1 cellular context compared by ENCODE assay signal in the genomic region with DNA sequence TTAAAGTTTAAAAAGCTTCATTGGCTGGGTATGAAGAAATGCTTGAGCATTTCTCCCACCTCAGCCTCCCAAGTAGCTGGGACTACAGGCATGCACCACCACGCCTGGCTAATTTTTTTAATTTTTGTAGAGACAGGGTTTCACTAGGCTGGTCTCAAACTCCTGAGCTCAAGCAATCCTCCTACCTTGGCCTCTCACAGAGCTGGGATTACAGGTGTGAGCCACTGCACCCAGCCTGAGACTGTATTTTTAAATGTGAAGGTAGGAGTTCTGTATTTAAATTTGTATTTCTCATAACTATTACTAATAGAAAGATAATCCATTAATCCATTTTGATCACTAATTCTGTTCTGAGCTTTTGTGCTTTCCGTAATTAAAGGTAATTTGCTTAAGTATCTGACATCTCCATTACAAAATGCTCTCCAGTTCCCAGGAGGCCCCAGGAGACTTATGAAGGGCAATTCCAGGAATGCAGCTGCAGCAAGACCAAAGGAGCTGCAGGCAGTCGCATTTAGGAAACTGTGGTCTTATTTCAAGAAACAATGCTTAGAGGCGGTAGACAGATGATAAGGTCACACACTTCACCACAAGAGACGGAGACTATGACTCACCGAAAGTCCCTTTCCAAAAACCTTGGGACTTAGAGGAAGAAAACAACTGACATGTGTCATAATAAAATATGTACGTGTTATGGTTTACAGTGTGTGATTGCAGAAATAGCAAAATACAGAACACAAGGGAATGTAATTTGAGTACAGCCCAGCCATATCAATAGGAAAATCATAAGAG.
TF ChIP-seq lines count a peak whose summit lies in the region.

No MANE protein-coding gene starts in this region.

TF ChIP-seq in K562, 482 proteins besides CTCF, POLR2A, EP300 and RAD21 (continued from another document and continues in another):
- TF ChIP-seq, protein P1, sequence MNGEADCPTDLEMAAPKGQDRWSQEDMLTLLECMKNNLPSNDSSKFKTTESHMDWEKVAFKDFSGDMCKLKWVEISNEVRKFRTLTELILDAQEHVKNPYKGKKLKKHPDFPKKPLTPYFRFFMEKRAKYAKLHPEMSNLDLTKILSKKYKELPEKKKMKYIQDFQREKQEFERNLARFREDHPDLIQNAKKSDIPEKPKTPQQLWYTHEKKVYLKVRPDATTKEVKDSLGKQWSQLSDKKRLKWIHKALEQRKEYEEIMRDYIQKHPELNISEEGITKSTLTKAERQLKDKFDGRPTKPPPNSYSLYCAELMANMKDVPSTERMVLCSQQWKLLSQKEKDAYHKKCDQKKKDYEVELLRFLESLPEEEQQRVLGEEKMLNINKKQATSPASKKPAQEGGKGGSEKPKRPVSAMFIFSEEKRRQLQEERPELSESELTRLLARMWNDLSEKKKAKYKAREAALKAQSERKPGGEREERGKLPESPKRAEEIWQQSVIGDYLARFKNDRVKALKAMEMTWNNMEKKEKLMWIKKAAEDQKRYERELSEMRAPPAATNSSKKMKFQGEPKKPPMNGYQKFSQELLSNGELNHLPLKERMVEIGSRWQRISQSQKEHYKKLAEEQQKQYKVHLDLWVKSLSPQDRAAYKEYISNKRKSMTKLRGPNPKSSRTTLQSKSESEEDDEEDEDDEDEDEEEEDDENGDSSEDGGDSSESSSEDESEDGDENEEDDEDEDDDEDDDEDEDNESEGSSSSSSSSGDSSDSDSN (IDR thresholded peaks at IDR 0.05; ENCODE audit: borderline replicate concordance in 1 of 2, low read depth in 2 of 2, low read length in 2 of 2) = peak; percentile 48 to 89; a peak in 2 of 4 replicates
- TF ChIP-seq, protein P2, sequence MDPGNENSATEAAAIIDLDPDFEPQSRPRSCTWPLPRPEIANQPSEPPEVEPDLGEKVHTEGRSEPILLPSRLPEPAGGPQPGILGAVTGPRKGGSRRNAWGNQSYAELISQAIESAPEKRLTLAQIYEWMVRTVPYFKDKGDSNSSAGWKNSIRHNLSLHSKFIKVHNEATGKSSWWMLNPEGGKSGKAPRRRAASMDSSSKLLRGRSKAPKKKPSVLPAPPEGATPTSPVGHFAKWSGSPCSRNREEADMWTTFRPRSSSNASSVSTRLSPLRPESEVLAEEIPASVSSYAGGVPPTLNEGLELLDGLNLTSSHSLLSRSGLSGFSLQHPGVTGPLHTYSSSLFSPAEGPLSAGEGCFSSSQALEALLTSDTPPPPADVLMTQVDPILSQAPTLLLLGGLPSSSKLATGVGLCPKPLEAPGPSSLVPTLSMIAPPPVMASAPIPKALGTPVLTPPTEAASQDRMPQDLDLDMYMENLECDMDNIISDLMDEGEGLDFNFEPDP (CRISPR knock-in tag; IDR thresholded peaks at IDR 0.05) = no peak
- no peak for TF ChIP-seq FUS (optimal IDR thresholded peaks at IDR 0.05; ENCODE audit: low read depth, low read length)
- no peak for TF ChIP-seq ZNF76 (CRISPR knock-in tag; IDR thresholded peaks at IDR 0.05; ENCODE audit: borderline replicate concordance)
- no peak for TF ChIP-seq POU5F1 (IDR thresholded peaks at IDR 0.05; ENCODE audit: borderline replicate concordance, low read depth, low read length, partially characterized antibody)
- TF ChIP-seq U2AF1 (optimal IDR thresholded peaks at IDR 0.05; ENCODE audit: low read depth, low read length) = no peak
- TF ChIP-seq, protein P3, sequence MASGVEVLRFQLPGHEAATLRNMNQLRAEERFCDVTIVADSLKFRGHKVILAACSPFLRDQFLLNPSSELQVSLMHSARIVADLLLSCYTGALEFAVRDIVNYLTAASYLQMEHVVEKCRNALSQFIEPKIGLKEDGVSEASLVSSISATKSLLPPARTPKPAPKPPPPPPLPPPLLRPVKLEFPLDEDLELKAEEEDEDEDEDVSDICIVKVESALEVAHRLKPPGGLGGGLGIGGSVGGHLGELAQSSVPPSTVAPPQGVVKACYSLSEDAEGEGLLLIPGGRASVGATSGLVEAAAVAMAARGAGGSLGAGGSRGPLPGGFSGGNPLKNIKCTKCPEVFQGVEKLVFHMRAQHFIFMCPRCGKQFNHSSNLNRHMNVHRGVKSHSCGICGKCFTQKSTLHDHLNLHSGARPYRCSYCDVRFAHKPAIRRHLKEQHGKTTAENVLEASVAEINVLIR (CRISPR knock-in tag; IDR thresholded peaks at IDR 0.05) = no peak
- TF ChIP-seq ZEB2 (IDR thresholded peaks at IDR 0.05) = peak; percentile 70; the same call in 1 of the 2 replicates
- TF ChIP-seq CTBP1 (IDR thresholded peaks at IDR 0.05; ENCODE audit: borderline replicate concordance) = peak; percentile 83; the same call in 1 of the 2 replicates
- no peak for TF ChIP-seq PURB (CRISPR knock-in tag; IDR thresholded peaks at IDR 0.05; ENCODE audit: low read depth)
- no peak for TF ChIP-seq BCL6 (CRISPR knock-in tag; IDR thresholded peaks at IDR 0.05)
- no peak for TF ChIP-seq ZNF12 (CRISPR knock-in tag; IDR thresholded peaks at IDR 0.05)
- TF ChIP-seq, protein P4, sequence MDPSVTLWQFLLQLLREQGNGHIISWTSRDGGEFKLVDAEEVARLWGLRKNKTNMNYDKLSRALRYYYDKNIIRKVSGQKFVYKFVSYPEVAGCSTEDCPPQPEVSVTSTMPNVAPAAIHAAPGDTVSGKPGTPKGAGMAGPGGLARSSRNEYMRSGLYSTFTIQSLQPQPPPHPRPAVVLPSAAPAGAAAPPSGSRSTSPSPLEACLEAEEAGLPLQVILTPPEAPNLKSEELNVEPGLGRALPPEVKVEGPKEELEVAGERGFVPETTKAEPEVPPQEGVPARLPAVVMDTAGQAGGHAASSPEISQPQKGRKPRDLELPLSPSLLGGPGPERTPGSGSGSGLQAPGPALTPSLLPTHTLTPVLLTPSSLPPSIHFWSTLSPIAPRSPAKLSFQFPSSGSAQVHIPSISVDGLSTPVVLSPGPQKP (CRISPR knock-in tag; IDR thresholded peaks at IDR 0.05) = no peak
- TF ChIP-seq, protein P5, sequence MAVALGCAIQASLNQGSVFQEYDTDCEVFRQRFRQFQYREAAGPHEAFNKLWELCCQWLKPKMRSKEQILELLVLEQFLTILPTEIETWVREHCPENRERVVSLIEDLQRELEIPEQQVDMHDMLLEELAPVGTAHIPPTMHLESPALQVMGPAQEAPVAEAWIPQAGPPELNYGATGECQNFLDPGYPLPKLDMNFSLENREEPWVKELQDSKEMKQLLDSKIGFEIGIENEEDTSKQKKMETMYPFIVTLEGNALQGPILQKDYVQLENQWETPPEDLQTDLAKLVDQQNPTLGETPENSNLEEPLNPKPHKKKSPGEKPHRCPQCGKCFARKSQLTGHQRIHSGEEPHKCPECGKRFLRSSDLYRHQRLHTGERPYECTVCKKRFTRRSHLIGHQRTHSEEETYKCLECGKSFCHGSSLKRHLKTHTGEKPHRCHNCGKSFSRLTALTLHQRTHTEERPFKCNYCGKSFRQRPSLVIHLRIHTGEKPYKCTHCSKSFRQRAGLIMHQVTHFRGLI (CRISPR knock-in tag; IDR thresholded peaks at IDR 0.05) = no peak
- no peak for TF ChIP-seq ZNF121 (CRISPR knock-in tag; conservative IDR thresholded peaks at IDR 0.05)
- peak in 1 of 2 experiments; percentile 59; a peak in 1 of 4 replicates for TF ChIP-seq RCOR1 (IDR thresholded peaks at IDR 0.05; ENCODE audit: borderline replicate concordance in 1 of 2, low read depth in 2 of 2, low read length in 2 of 2)
- TF ChIP-seq, protein P6, sequence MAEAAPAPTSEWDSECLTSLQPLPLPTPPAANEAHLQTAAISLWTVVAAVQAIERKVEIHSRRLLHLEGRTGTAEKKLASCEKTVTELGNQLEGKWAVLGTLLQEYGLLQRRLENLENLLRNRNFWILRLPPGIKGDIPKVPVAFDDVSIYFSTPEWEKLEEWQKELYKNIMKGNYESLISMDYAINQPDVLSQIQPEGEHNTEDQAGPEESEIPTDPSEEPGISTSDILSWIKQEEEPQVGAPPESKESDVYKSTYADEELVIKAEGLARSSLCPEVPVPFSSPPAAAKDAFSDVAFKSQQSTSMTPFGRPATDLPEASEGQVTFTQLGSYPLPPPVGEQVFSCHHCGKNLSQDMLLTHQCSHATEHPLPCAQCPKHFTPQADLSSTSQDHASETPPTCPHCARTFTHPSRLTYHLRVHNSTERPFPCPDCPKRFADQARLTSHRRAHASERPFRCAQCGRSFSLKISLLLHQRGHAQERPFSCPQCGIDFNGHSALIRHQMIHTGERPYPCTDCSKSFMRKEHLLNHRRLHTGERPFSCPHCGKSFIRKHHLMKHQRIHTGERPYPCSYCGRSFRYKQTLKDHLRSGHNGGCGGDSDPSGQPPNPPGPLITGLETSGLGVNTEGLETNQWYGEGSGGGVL (CRISPR knock-in tag; IDR thresholded peaks at IDR 0.05) = no peak
- TF ChIP-seq, protein P7, sequence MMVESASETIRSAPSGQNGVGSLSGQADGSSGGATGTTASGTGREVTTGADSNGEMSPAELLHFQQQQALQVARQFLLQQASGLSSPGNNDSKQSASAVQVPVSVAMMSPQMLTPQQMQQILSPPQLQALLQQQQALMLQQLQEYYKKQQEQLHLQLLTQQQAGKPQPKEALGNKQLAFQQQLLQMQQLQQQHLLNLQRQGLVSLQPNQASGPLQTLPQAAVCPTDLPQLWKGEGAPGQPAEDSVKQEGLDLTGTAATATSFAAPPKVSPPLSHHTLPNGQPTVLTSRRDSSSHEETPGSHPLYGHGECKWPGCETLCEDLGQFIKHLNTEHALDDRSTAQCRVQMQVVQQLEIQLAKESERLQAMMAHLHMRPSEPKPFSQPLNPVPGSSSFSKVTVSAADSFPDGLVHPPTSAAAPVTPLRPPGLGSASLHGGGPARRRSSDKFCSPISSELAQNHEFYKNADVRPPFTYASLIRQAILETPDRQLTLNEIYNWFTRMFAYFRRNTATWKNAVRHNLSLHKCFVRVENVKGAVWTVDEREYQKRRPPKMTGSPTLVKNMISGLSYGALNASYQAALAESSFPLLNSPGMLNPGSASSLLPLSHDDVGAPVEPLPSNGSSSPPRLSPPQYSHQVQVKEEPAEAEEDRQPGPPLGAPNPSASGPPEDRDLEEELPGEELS (CRISPR knock-in tag; IDR thresholded peaks at IDR 0.05; ENCODE audit: borderline replicate concordance) = no peak
- no peak for TF ChIP-seq ZNF124 (CRISPR knock-in tag; IDR thresholded peaks at IDR 0.05)
- no peak for TF ChIP-seq TEAD2 (tag; IDR thresholded peaks at IDR 0.05)
- TF ChIP-seq, protein P8, sequence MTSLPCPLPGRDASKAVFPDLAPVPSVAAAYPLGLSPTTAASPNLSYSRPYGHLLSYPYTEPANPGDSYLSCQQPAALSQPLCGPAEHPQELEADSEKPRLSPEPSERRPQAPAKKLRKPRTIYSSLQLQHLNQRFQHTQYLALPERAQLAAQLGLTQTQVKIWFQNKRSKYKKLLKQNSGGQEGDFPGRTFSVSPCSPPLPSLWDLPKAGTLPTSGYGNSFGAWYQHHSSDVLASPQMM (CRISPR knock-in tag; IDR thresholded peaks at IDR 0.05) = no peak
- TF ChIP-seq EP400 (IDR thresholded peaks at IDR 0.05) = peak; percentile 53
- no peak for TF ChIP-seq SIN3A (IDR thresholded peaks at IDR 0.05; ENCODE audit: borderline replicate concordance in 2 of 2, control insufficient read depth in 1 of 2, low read depth in 2 of 2, low read length in 2 of 2)
- no peak for TF ChIP-seq RUNX1 (IDR thresholded peaks at IDR 0.05; ENCODE audit: low read depth)
- TF ChIP-seq, protein P9, sequence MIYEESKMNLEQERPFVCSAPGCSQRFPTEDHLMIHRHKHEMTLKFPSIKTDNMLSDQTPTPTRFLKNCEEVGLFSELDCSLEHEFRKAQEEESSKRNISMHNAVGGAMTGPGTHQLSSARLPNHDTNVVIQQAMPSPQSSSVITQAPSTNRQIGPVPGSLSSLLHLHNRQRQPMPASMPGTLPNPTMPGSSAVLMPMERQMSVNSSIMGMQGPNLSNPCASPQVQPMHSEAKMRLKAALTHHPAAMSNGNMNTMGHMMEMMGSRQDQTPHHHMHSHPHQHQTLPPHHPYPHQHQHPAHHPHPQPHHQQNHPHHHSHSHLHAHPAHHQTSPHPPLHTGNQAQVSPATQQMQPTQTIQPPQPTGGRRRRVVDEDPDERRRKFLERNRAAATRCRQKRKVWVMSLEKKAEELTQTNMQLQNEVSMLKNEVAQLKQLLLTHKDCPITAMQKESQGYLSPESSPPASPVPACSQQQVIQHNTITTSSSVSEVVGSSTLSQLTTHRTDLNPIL (CRISPR knock-in tag; IDR thresholded peaks at IDR 0.05) = no peak
- TF ChIP-seq, protein P10, sequence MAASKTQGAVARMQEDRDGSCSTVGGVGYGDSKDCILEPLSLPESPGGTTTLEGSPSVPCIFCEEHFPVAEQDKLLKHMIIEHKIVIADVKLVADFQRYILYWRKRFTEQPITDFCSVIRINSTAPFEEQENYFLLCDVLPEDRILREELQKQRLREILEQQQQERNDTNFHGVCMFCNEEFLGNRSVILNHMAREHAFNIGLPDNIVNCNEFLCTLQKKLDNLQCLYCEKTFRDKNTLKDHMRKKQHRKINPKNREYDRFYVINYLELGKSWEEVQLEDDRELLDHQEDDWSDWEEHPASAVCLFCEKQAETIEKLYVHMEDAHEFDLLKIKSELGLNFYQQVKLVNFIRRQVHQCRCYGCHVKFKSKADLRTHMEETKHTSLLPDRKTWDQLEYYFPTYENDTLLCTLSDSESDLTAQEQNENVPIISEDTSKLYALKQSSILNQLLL (CRISPR knock-in tag; IDR thresholded peaks at IDR 0.05; ENCODE audit: borderline replicate concordance) = no peak
- peak; percentile 98 for TF ChIP-seq SMARCA4 (IDR thresholded peaks at IDR 0.05)
- TF ChIP-seq NFRKB (IDR thresholded peaks at IDR 0.05; ENCODE audit: low read depth) = no peak
- no peak for TF ChIP-seq ZNF143 (CRISPR knock-in tag; IDR thresholded peaks at IDR 0.05)
- TF ChIP-seq, protein P11, sequence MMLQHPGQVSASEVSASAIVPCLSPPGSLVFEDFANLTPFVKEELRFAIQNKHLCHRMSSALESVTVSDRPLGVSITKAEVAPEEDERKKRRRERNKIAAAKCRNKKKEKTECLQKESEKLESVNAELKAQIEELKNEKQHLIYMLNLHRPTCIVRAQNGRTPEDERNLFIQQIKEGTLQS (IDR thresholded peaks at IDR 0.05) = peak; percentile 98
- TF ChIP-seq, protein P11 (CRISPR knock-in tag; conservative IDR thresholded peaks at IDR 0.05) = peak; percentile 87; the same call in 1 of the 2 replicates
- TF ChIP-seq NCOA4 (IDR thresholded peaks at IDR 0.05; ENCODE audit: partially characterized antibody) = no peak
- TF ChIP-seq HMG20A (CRISPR knock-in tag; conservative IDR thresholded peaks at IDR 0.05) = 0 out of 2 replicates have a peak, but pooled peaks have one; percentile 28
- TF ChIP-seq, protein P12, sequence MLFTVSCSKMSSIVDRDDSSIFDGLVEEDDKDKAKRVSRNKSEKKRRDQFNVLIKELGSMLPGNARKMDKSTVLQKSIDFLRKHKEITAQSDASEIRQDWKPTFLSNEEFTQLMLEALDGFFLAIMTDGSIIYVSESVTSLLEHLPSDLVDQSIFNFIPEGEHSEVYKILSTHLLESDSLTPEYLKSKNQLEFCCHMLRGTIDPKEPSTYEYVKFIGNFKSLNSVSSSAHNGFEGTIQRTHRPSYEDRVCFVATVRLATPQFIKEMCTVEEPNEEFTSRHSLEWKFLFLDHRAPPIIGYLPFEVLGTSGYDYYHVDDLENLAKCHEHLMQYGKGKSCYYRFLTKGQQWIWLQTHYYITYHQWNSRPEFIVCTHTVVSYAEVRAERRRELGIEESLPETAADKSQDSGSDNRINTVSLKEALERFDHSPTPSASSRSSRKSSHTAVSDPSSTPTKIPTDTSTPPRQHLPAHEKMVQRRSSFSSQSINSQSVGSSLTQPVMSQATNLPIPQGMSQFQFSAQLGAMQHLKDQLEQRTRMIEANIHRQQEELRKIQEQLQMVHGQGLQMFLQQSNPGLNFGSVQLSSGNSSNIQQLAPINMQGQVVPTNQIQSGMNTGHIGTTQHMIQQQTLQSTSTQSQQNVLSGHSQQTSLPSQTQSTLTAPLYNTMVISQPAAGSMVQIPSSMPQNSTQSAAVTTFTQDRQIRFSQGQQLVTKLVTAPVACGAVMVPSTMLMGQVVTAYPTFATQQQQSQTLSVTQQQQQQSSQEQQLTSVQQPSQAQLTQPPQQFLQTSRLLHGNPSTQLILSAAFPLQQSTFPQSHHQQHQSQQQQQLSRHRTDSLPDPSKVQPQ (CRISPR knock-in tag; IDR thresholded peaks at IDR 0.05; ENCODE audit: borderline replicate concordance) = no peak
- TF ChIP-seq SOX6 (IDR thresholded peaks at IDR 0.05) = peak; percentile 99
- TF ChIP-seq HEY1 (CRISPR knock-in tag; IDR thresholded peaks at IDR 0.05; ENCODE audit: borderline replicate concordance) = no peak; the same call in 1 of the 2 replicates
